18 cellular contexts compared by ENCODE assay signal in genomic region chr2:173371023-173371422, GRCh38.
"Had no signal": no experiment of that assay in that cellular context is flagged by ENCODE, and none has a peak within 500 bp of the region (broad histone marks: within the 10 kb centered on the region; RNA-seq: fewer than 3 reads in every experiment).

No MANE protein-coding gene starts in this region.

- ATAC-seq: left colon; naive thymus-derived CD4-positive, alpha-beta T cell; psoas muscle; sciatic nerve; stimulated activated memory B cell treated with anti-CD40 and anti-IgM and Interleukin-4, amounts not matched to agents 10 μg/mL and 1 μg/mL and 100 μg/mL, for 72 hours had no signal

- H3K4me3 Mint-ChIP-seq: activated naive CD8-positive, alpha-beta T cell; stimulated activated memory B cell treated with anti-CD40 and anti-IgM and Interleukin-4, amounts not matched to agents 10 μg/mL and 1 μg/mL and 100 μg/mL, for 72 hours had no signal

- H3K9me3 Mint-ChIP-seq: activated T-cell treated with anti-CD3 and anti-CD28 coated beads, Interleukin-2, amount 50 U/mL, for 72 hours; naive thymus-derived CD4-positive, alpha-beta T cell; stimulated activated memory B cell treated with anti-CD40 and anti-IgM and Interleukin-4, amounts not matched to agents 10 μg/mL and 1 μg/mL and 100 μg/mL, for 72 hours had no signal

- DNase-seq: activated CD4-positive, alpha-beta T cell treated with anti-CD3 and anti-CD28 coated beads, Interleukin-2, amount 50 U/mL, for 1 hour; activated T-cell treated with anti-CD3 and anti-CD28 coated beads, Interleukin-2, amount 50 U/mL, for 72 hours; aorta; esophagus squamous epithelium; foreskin fibroblast; head of caudate nucleus; left colon; naive thymus-derived CD4-positive, alpha-beta T cell; nucleus accumbens; psoas muscle; SJCRH30; spleen; stimulated activated CD4-positive, alpha-beta T cell treated with anti-CD3 and anti-CD28 coated beads, Interleukin-1b, Interleukin-23, amount 100 ng/mL, for 48 hours; WERI-Rb-1 had no signal

- H3K9me3 ChIP-seq: esophagus squamous epithelium, psoas muscle, SJCRH30, spleen had no signal

- H3K27me3 ChIP-seq: esophagus squamous epithelium, SJCRH30, spleen had no signal

- H3K27ac ChIP-seq: esophagus squamous epithelium, psoas muscle, SJCRH30, spleen, WERI-Rb-1 had no signal

- H3K27me3 Mint-ChIP-seq: activated naive CD8-positive, alpha-beta T cell; naive thymus-derived CD4-positive, alpha-beta T cell; stimulated activated memory B cell treated with anti-CD40 and anti-IgM and Interleukin-4, amounts not matched to agents 10 μg/mL and 1 μg/mL and 100 μg/mL, for 72 hours had no signal

- H3K36me3 Mint-ChIP-seq: stimulated activated memory B cell treated with anti-CD40 and anti-IgM and Interleukin-4, amounts not matched to agents 10 μg/mL and 1 μg/mL and 100 μg/mL, for 72 hours had no signal

- H3K4me1 ChIP-seq: esophagus squamous epithelium, psoas muscle, SJCRH30 had no signal

- H3K4me3 ChIP-seq: esophagus squamous epithelium, lung, psoas muscle, SJCRH30, spleen had no signal
